In the genomic region with DNA sequence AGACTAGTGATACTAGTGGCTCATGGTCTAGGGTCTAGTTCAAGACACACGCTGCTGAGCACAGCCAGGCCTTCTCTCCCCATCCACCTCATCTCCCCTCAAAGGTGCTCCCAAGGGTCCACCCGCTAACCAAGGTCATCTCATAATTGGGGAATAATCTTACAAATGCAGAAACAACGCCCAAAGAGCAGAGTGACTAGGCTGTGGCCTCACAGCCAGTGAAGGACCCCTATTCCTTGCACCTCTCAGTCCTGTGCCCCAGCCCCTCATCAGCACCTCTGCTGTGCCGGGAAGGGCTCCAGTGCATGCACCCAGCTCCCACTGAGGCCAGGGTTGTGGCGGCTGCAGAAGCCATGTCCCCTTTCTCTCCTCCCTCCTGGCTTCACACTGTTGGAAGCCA, we compare ENCODE assay signal across 24 cellular contexts.
"Had no signal": no experiment of that assay in that cellular context is flagged by ENCODE, and none has a peak within 500 bp of the region (broad histone marks: within the 10 kb centered on the region; RNA-seq: fewer than 3 reads in every experiment).

No MANE protein-coding gene starts in this region.

- H3K27ac ChIP-seq: brain microvascular endothelial cell, gastroesophageal sphincter, hepatocyte, neutrophil, ovary, psoas muscle, VCaP had no signal

- H3K27me3 ChIP-seq: brain microvascular endothelial cell, gastroesophageal sphincter, hepatocyte, ovary, sigmoid colon had no signal

- H3K4me3 ChIP-seq: gastroesophageal sphincter, hepatocyte, ovary, psoas muscle, sigmoid colon, thoracic aorta had no signal

- H3K27ac Mint-ChIP-seq: activated T-helper 17 cell treated with anti-CD3 and anti-CD28 coated beads, Interleukin-2, amount 50 U/mL, for 72 hours; mesothelial cell of epicardium; stimulated activated effector memory CD8-positive, alpha-beta T cell treated with anti-CD3 and anti-CD28 coated beads, Interleukin-12 subunit alpha, Interleukin-12 subunit beta, amount 100 ng/mL, for 72 hours; stimulated activated naive CD8-positive, alpha-beta T cell treated with anti-CD3 and anti-CD28 coated beads, Interleukin-15, Interleukin-2, amounts not matched to agents 100 ng/mL and 50 ng/mL, for 24 hours had no signal

- H2AFZ ChIP-seq: hepatocyte had no signal

- H3K36me3 ChIP-seq: brain microvascular endothelial cell, gastroesophageal sphincter, neutrophil, ovary, sigmoid colon, thoracic aorta had no signal

- H3K4me2 ChIP-seq: hepatocyte had no signal

- H3K4me3 Mint-ChIP-seq: activated T-helper 17 cell treated with anti-CD3 and anti-CD28 coated beads, Interleukin-2, amount 50 U/mL, for 72 hours; mesothelial cell of epicardium; stimulated activated effector memory CD8-positive, alpha-beta T cell treated with anti-CD3 and anti-CD28 coated beads, Interleukin-12 subunit alpha, Interleukin-12 subunit beta, amount 100 ng/mL, for 72 hours; stimulated activated naive CD8-positive, alpha-beta T cell treated with anti-CD3 and anti-CD28 coated beads, Interleukin-15, Interleukin-2, amounts not matched to agents 100 ng/mL and 50 ng/mL, for 24 hours had no signal

- DNase-seq: activated CD4-positive, alpha-beta T cell treated with anti-CD3 and anti-CD28 coated beads for 4 hours; activated CD4-positive, alpha-beta T cell treated with anti-CD3 and anti-CD28 coated beads, Interleukin-2, amount 50 U/mL, for 4 hours; activated gamma-delta T cell treated with Interleukin-2 at 50 U/mL for 16 hours; activated naive CD4-positive, alpha-beta T cell treated with anti-CD3 and anti-CD28 coated beads, Interleukin-2, amount 50 U/mL, for 16 hours; amniotic stem cell; brain microvascular endothelial cell; cortex of kidney; ovary; psoas muscle; sigmoid colon; small intestine; stimulated activated CD4-positive, alpha-beta T cell treated with anti-CD3 and anti-CD28 coated beads, Interleukin-4, amount 100 ng/mL, for 24 hours; T-helper 9 cell; trophoblast cell had no signal

- H3K79me2 ChIP-seq: hepatocyte had no signal

- H3K36me3 Mint-ChIP-seq: mesothelial cell of epicardium; naive thymus-derived CD8-positive, alpha-beta T cell had no signal

- ATAC-seq: activated T-helper 17 cell treated with anti-CD3 and anti-CD28 coated beads, Interleukin-2, amount 50 U/mL, for 72 hours; gastroesophageal sphincter; naive thymus-derived CD8-positive, alpha-beta T cell; psoas muscle; stimulated activated effector memory CD8-positive, alpha-beta T cell treated with anti-CD3 and anti-CD28 coated beads, Interleukin-12 subunit alpha, Interleukin-12 subunit beta, amount 100 ng/mL, for 72 hours had no signal

- H3K9me3 Mint-ChIP-seq: activated T-helper 17 cell treated with anti-CD3 and anti-CD28 coated beads, Interleukin-2, amount 50 U/mL, for 72 hours; mesothelial cell of epicardium; naive thymus-derived CD8-positive, alpha-beta T cell; stimulated activated effector memory CD8-positive, alpha-beta T cell treated with anti-CD3 and anti-CD28 coated beads, Interleukin-12 subunit alpha, Interleukin-12 subunit beta, amount 100 ng/mL, for 72 hours; stimulated activated naive CD8-positive, alpha-beta T cell treated with anti-CD3 and anti-CD28 coated beads, Interleukin-15, Interleukin-2, amounts not matched to agents 100 ng/mL and 50 ng/mL, for 24 hours had no signal

- H3K9me3 ChIP-seq: gastroesophageal sphincter, neutrophil, ovary, psoas muscle, sigmoid colon, thoracic aorta had no signal
